26 cellular contexts compared by ENCODE assay signal in genomic region chr7:67566101-67566500, GRCh38.
"Had no signal": no experiment of that assay in that cellular context is flagged by ENCODE, and none has a peak within 500 bp of the region (broad histone marks: within the 10 kb centered on the region; RNA-seq: fewer than 3 reads in every experiment).

No MANE protein-coding gene starts in this region.

- H3K4me2 ChIP-seq: smooth muscle cell had no signal

- H3K27me3 Mint-ChIP-seq: activated CD4-positive, alpha-beta T cell treated with anti-CD3 and anti-CD28 coated beads for 36 hours; naive B cell had no signal

- H3K27ac ChIP-seq: adrenal gland, ascending aorta, cardiac muscle cell, epithelial cell of prostate, esophagus squamous epithelium, left ventricle myocardium inferior, neutrophil, ovary, psoas muscle, testis had no signal

- DNase-seq: activated CD4-positive, alpha-beta T cell treated with anti-CD3 and anti-CD28 coated beads for 36 hours; activated CD4-positive, alpha-beta T cell treated with anti-CD3 and anti-CD28 coated beads, Interleukin-2, amount 50 U/mL, for 4 hours; activated CD4-positive, CD25-positive, alpha-beta regulatory T cell; activated effector memory CD4-positive, alpha-beta T cell treated with Interleukin-2 at 50 U/mL for 16 hours; activated naive CD4-positive, alpha-beta T cell treated with Interleukin-2 at 50 U/mL for 16 hours; adrenal gland; cortex of kidney; endodermal cell; esophagus squamous epithelium; left ventricle myocardium inferior; naive B cell; nephron progenitor cell; ovary; psoas muscle; stimulated activated CD4-positive, alpha-beta T cell treated with anti-CD3 and anti-CD28 coated beads, Interleukin-1b, Interleukin-23, amount 100 ng/mL, for 48 hours; stimulated activated naive CD4-positive, alpha-beta T cell; testis; transverse colon had no signal

- H3K36me3 Mint-ChIP-seq: activated naive CD8-positive, alpha-beta T cell; brain; naive B cell had no signal

- H3K4me3 ChIP-seq: adrenal gland, ascending aorta, cardiac muscle cell, esophagus squamous epithelium, left ventricle myocardium inferior, lung, ovary, psoas muscle, smooth muscle cell, testis, transverse colon had no signal

- H3K9me3 ChIP-seq: adrenal gland, ascending aorta, esophagus squamous epithelium, left ventricle myocardium inferior, neutrophil, psoas muscle, testis, transverse colon had no signal

- H3K4me1 Mint-ChIP-seq: activated CD4-positive, alpha-beta T cell treated with anti-CD3 and anti-CD28 coated beads for 36 hours; brain; endodermal cell; naive B cell had no signal

- ATAC-seq: activated CD4-positive, alpha-beta T cell treated with anti-CD3 and anti-CD28 coated beads for 36 hours; psoas muscle had no signal

- H3K27ac Mint-ChIP-seq: activated CD4-positive, alpha-beta T cell treated with anti-CD3 and anti-CD28 coated beads for 36 hours; activated naive CD8-positive, alpha-beta T cell; brain; endodermal cell; naive B cell; nephron progenitor cell had no signal

- H3K36me3 ChIP-seq: adrenal gland, ascending aorta, cardiac muscle cell, esophagus squamous epithelium, left ventricle myocardium inferior, neutrophil, ovary, transverse colon had no signal

- H3K4me1 ChIP-seq: adrenal gland, ascending aorta, esophagus squamous epithelium, left ventricle myocardium inferior, psoas muscle, testis, transverse colon had no signal

- H3K4me3 Mint-ChIP-seq: activated CD4-positive, alpha-beta T cell treated with anti-CD3 and anti-CD28 coated beads for 36 hours; activated naive CD8-positive, alpha-beta T cell; brain; endodermal cell; naive B cell; nephron progenitor cell had no signal

- H3K27me3 ChIP-seq: ascending aorta, cardiac muscle cell, esophagus squamous epithelium, neutrophil, ovary, testis, transverse colon had no signal
